Comparison of ENCODE assay signal across 1 cellular context in genomic region chr10:96374985-96375830, GRCh38.
TF ChIP-seq lines count a peak whose summit lies in the region.

No MANE protein-coding gene starts in this region.

TF ChIP-seq in GM12878, 131 proteins besides CTCF, POLR2A, EP300 and RAD21 (continued from another document):
- TF ChIP-seq KAT2A (conservative IDR thresholded peaks at IDR 0.05; ENCODE audit: control insufficient read depth, low read depth, low read length): no peak
- TF ChIP-seq POLR2AphosphoS5 (IDR thresholded peaks at IDR 0.05; ENCODE audit: low read length): no peak
- TF ChIP-seq MYC (IDR thresholded peaks at IDR 0.05; ENCODE audit: insufficient read depth, insufficient read length, insufficient replicate concordance, low read length, severe bottlenecking): peak; percentile 26
- TF ChIP-seq ZNF384 (IDR thresholded peaks at IDR 0.05; ENCODE audit: borderline replicate concordance, low read depth, low read length): no peak
- no peak for TF ChIP-seq SUZ12 (IDR thresholded peaks at IDR 0.05; ENCODE audit: unreplicated experiment)
- TF ChIP-seq SMARCA5 (IDR thresholded peaks at IDR 0.05): peak; percentile 49; the same call in 1 of the 2 replicates
- TF ChIP-seq MEF2B (IDR thresholded peaks at IDR 0.05; ENCODE audit: partially characterized antibody, poor library complexity, severe bottlenecking): peak; percentile 76
- no peak for TF ChIP-seq BMI1 (IDR thresholded peaks at IDR 0.05; ENCODE audit: borderline replicate concordance)
- TF ChIP-seq IKZF2 (IDR thresholded peaks at IDR 0.05): peak; percentile 42 to 59; a peak in 3 of 4 replicates
- peak; percentile 78 for TF ChIP-seq IKZF1 (conservative IDR thresholded peaks at IDR 0.05)
- TF ChIP-seq, protein P1, sequence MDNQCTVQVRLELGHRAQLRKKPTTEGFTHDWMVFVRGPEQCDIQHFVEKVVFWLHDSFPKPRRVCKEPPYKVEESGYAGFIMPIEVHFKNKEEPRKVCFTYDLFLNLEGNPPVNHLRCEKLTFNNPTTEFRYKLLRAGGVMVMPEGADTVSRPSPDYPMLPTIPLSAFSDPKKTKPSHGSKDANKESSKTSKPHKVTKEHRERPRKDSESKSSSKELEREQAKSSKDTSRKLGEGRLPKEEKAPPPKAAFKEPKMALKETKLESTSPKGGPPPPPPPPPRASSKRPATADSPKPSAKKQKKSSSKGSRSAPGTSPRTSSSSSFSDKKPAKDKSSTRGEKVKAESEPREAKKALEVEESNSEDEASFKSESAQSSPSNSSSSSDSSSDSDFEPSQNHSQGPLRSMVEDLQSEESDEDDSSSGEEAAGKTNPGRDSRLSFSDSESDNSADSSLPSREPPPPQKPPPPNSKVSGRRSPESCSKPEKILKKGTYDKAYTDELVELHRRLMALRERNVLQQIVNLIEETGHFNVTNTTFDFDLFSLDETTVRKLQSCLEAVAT (IDR thresholded peaks at IDR 0.05): 0 out of 2 replicates have a peak, but pooled peaks have one; percentile 29
- TF ChIP-seq EZH2 (IDR thresholded peaks at IDR 0.05; ENCODE audit: borderline replicate concordance, control insufficient read depth, low read depth, low read length): no peak
- TF ChIP-seq KLF5 (IDR thresholded peaks at IDR 0.05; ENCODE audit: partially characterized antibody): peak; percentile 29
- TF ChIP-seq GABPA (IDR thresholded peaks at IDR 0.05; ENCODE audit: low read depth): no peak
- TF ChIP-seq SMAD5 (IDR thresholded peaks at IDR 0.05; ENCODE audit: low read depth): no peak
- TF ChIP-seq LARP7 (IDR thresholded peaks at IDR 0.05): 0 out of 2 replicates have a peak, but pooled peaks have one; percentile 57
- TF ChIP-seq, protein P2, sequence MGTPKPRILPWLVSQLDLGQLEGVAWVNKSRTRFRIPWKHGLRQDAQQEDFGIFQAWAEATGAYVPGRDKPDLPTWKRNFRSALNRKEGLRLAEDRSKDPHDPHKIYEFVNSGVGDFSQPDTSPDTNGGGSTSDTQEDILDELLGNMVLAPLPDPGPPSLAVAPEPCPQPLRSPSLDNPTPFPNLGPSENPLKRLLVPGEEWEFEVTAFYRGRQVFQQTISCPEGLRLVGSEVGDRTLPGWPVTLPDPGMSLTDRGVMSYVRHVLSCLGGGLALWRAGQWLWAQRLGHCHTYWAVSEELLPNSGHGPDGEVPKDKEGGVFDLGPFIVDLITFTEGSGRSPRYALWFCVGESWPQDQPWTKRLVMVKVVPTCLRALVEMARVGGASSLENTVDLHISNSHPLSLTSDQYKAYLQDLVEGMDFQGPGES (IDR thresholded peaks at IDR 0.05): 0 out of 2 replicates have a peak, but pooled peaks have one; percentile 40
- TF ChIP-seq RELB (IDR thresholded peaks at IDR 0.05; ENCODE audit: low read depth): 0 out of 2 replicates have a peak, but pooled peaks have one; percentile 26
- no peak for TF ChIP-seq NFYA (IDR thresholded peaks at IDR 0.05; ENCODE audit: borderline replicate concordance, low read depth, low read length)
- TF ChIP-seq BHLHE40 (IDR thresholded peaks at IDR 0.05; ENCODE audit: borderline replicate concordance in 1 of 2, low read depth in 2 of 2, low read length in 1 of 2): peak in 1 of 2 experiments; percentile 61; a peak in 1 of 4 replicates
- TF ChIP-seq CREM (IDR thresholded peaks at IDR 0.05; ENCODE audit: low read depth): no peak
- peak; percentile 62; the same call in 1 of the 2 replicates for TF ChIP-seq SMC3 (IDR thresholded peaks at IDR 0.05; ENCODE audit: borderline replicate concordance, low read length)
- no peak for TF ChIP-seq SIN3A (IDR thresholded peaks at IDR 0.05; ENCODE audit: low read depth, low read length)
- TF ChIP-seq, protein P3, sequence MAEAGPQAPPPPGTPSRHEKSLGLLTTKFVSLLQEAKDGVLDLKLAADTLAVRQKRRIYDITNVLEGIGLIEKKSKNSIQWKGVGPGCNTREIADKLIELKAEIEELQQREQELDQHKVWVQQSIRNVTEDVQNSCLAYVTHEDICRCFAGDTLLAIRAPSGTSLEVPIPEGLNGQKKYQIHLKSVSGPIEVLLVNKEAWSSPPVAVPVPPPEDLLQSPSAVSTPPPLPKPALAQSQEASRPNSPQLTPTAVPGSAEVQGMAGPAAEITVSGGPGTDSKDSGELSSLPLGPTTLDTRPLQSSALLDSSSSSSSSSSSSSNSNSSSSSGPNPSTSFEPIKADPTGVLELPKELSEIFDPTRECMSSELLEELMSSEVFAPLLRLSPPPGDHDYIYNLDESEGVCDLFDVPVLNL (IDR thresholded peaks at IDR 0.05; ENCODE audit: low read depth, low read length): no peak
